In genomic region chr21:35779167-35779566, GRCh38 we compare ENCODE assay signal across 24 cellular contexts.
"Had no signal": no experiment of that assay in that cellular context is flagged by ENCODE, and none has a peak within 500 bp of the region (broad histone marks: within the 10 kb centered on the region; RNA-seq: fewer than 3 reads in every experiment).

No MANE protein-coding gene starts in this region.

- H2AFZ ChIP-seq: hepatocyte had no signal

- H3K9me3 ChIP-seq: stomach, suprapubic skin, vagina had no signal

- H3K9me3 Mint-ChIP-seq: activated CD4-positive, alpha-beta memory T cell treated with anti-CD3 and anti-CD28 coated beads, Interleukin-2, amount 10 ng/mL, durations not matched to agents 7 days and 5 days; activated naive CD4-positive, alpha-beta T cell treated with anti-CD3 and anti-CD28 coated beads for 36 hours; activated naive CD8-positive, alpha-beta T cell treated with anti-CD3 and anti-CD28 coated beads, Interleukin-2, amount 10 ng/mL, durations not matched to agents 7 days and 5 days; activated T-cell treated with anti-CD3 and anti-CD28 coated beads, Interleukin-2, amount 50 U/mL, for 72 hours; immature natural killer cell; neural crest cell; T-helper 2 cell treated with Interferon-gamma antibody and Interleukin-4, amounts not matched to agents 5 μg/mL and 100 μg/mL, for 36 hours had no signal

- H3K36me3 ChIP-seq: cardiac muscle cell, stomach, suprapubic skin, vagina had no signal

- H3K27me3 ChIP-seq: cardiac muscle cell, hepatocyte, suprapubic skin, vagina had no signal

- H3K79me2 ChIP-seq: hepatocyte had no signal

- H3K4me3 Mint-ChIP-seq: activated CD4-positive, alpha-beta memory T cell treated with anti-CD3 and anti-CD28 coated beads, Interleukin-2, amount 10 ng/mL, durations not matched to agents 7 days and 5 days; activated CD4-positive, alpha-beta T cell treated with anti-CD3 and anti-CD28 coated beads, Interleukin-2, amount 10 ng/mL, durations not matched to agents 24 days and 14 days; activated naive CD4-positive, alpha-beta T cell treated with anti-CD3 and anti-CD28 coated beads for 36 hours; activated naive CD8-positive, alpha-beta T cell treated with anti-CD3 and anti-CD28 coated beads, Interleukin-2, amount 10 ng/mL, durations not matched to agents 7 days and 5 days; activated T-cell treated with anti-CD3 and anti-CD28 coated beads, Interleukin-2, amount 50 U/mL, for 72 hours; immature natural killer cell; naive thymus-derived CD4-positive, alpha-beta T cell; neural crest cell; stimulated activated memory B cell treated with anti-CD40 and anti-IgM and Interleukin-4, amounts not matched to agents 10 μg/mL and 1 μg/mL and 100 μg/mL, for 72 hours; T-helper 2 cell treated with Interferon-gamma antibody and Interleukin-4, amounts not matched to agents 5 μg/mL and 100 μg/mL, for 36 hours had no signal

- H3K36me3 Mint-ChIP-seq: activated naive CD8-positive, alpha-beta T cell treated with anti-CD3 and anti-CD28 coated beads, Interleukin-2, amount 10 ng/mL, durations not matched to agents 7 days and 5 days; immature natural killer cell; naive thymus-derived CD4-positive, alpha-beta T cell; stimulated activated memory B cell treated with anti-CD40 and anti-IgM and Interleukin-4, amounts not matched to agents 10 μg/mL and 1 μg/mL and 100 μg/mL, for 72 hours had no signal

- H3K4me3 ChIP-seq: cardiac muscle cell, hepatocyte, lung, stomach, suprapubic skin, vagina had no signal

- H3K27ac Mint-ChIP-seq: activated CD4-positive, alpha-beta memory T cell treated with anti-CD3 and anti-CD28 coated beads, Interleukin-2, amount 10 ng/mL, durations not matched to agents 7 days and 5 days; activated CD4-positive, alpha-beta T cell treated with anti-CD3 and anti-CD28 coated beads, Interleukin-2, amount 10 ng/mL, durations not matched to agents 24 days and 14 days; activated naive CD4-positive, alpha-beta T cell treated with anti-CD3 and anti-CD28 coated beads for 36 hours; activated naive CD8-positive, alpha-beta T cell treated with anti-CD3 and anti-CD28 coated beads, Interleukin-2, amount 10 ng/mL, durations not matched to agents 7 days and 5 days; activated T-cell treated with anti-CD3 and anti-CD28 coated beads, Interleukin-2, amount 50 U/mL, for 72 hours; immature natural killer cell; naive thymus-derived CD4-positive, alpha-beta T cell; progenitor cell of endocrine pancreas; stimulated activated memory B cell treated with anti-CD40 and anti-IgM and Interleukin-4, amounts not matched to agents 10 μg/mL and 1 μg/mL and 100 μg/mL, for 72 hours; T-helper 2 cell treated with Interferon-gamma antibody and Interleukin-4, amounts not matched to agents 5 μg/mL and 100 μg/mL, for 36 hours had no signal

- H3K4me1 ChIP-seq: stomach, vagina had no signal

- H3K27ac ChIP-seq: cardiac muscle cell, hepatocyte, stomach, suprapubic skin, vagina, VCaP had no signal

- H3K4me1 Mint-ChIP-seq: activated CD4-positive, alpha-beta memory T cell treated with anti-CD3 and anti-CD28 coated beads, Interleukin-2, amount 10 ng/mL, durations not matched to agents 7 days and 5 days; activated CD4-positive, alpha-beta T cell treated with anti-CD3 and anti-CD28 coated beads, Interleukin-2, amount 10 ng/mL, durations not matched to agents 24 days and 14 days; activated naive CD8-positive, alpha-beta T cell treated with anti-CD3 and anti-CD28 coated beads, Interleukin-2, amount 10 ng/mL, durations not matched to agents 7 days and 5 days; immature natural killer cell; neural crest cell; stimulated activated memory B cell treated with anti-CD40 and anti-IgM and Interleukin-4, amounts not matched to agents 10 μg/mL and 1 μg/mL and 100 μg/mL, for 72 hours had no signal

- DNase-seq: activated CD4-positive, alpha-beta memory T cell treated with anti-CD3 and anti-CD28 coated beads, Interleukin-2, amount 10 ng/mL, durations not matched to agents 7 days and 5 days; activated CD4-positive, alpha-beta T cell treated with anti-CD3 and anti-CD28 coated beads, Interleukin-2, amount 10 ng/mL, durations not matched to agents 24 days and 14 days; activated effector memory CD4-positive, alpha-beta T cell treated with Interleukin-2 at 50 U/mL for 16 hours; activated naive CD4-positive, alpha-beta T cell treated with anti-CD3 and anti-CD28 coated beads for 36 hours; activated naive CD8-positive, alpha-beta T cell treated with anti-CD3 and anti-CD28 coated beads, Interleukin-2, amount 10 ng/mL, durations not matched to agents 7 days and 5 days; activated T-cell treated with anti-CD3 and anti-CD28 coated beads, Interleukin-2, amount 50 U/mL, for 72 hours; immature natural killer cell; naive thymus-derived CD4-positive, alpha-beta T cell; occipital lobe; stimulated activated CD4-positive, alpha-beta T cell treated with anti-CD3 and anti-CD28 coated beads, Interleukin-15, amount 100 ng/mL, for 24 hours; stomach; trophoblast cell had no signal

- H3K4me2 ChIP-seq: hepatocyte had no signal

- ATAC-seq: activated CD4-positive, CD25-positive, alpha-beta regulatory T cell treated with anti-CD3 and anti-CD28 coated beads, Interleukin-2, amount 50 U/mL, for 24 hours; activated T-cell treated with anti-CD3 and anti-CD28 coated beads, Interleukin-2, amount 50 U/mL, for 72 hours; left lobe of liver; naive thymus-derived CD4-positive, alpha-beta T cell; stimulated activated memory B cell treated with anti-CD40 and anti-IgM and Interleukin-4, amounts not matched to agents 10 μg/mL and 1 μg/mL and 100 μg/mL, for 72 hours had no signal
